16 cellular contexts compared by ENCODE assay signal in genomic region chr9:6829027-6829426, GRCh38.
DNase-seq lines count a peak whose midpoint lies in the region; ATAC-seq, FAIRE-seq and TF ChIP-seq lines count a peak whose summit lies in the region.
"Had no signal": no experiment of that assay in that cellular context is flagged by ENCODE, and none has a peak within 500 bp of the region (broad histone marks: within the 10 kb centered on the region; RNA-seq: fewer than 3 reads in every experiment).

No MANE protein-coding gene starts in this region.

- H4K91ac ChIP-seq in IMR-90 (ENCODE audit: insufficient read depth, low read depth, low read length), result no peak overlapping the region
- no peak overlapping the region for H4K91ac ChIP-seq in H1 (replicated peaks; ENCODE audit: insufficient read length, low read length)

- no peak overlapping the region for H2AK5ac ChIP-seq in IMR-90 (ENCODE audit: low read depth, low read length)
- 0 out of 2 replicates have a peak overlapping the region, but pooled peaks have one; percentile 44 for H2AK5ac ChIP-seq in H1 (ENCODE audit: low read depth, low read length)
- H2AK5ac ChIP-seq in mesendoderm (ENCODE audit: low read length), result no peak overlapping the region

- no CpG with 5 or more reads among the region's 2 CpGs for WGBS in IMR-90 (ENCODE audit: extremely low coverage in 2 of 2, insufficient read length in 1 of 2), 2 experiments
- WGBS in H1 (ENCODE audit: extremely low coverage in 1 of 2, insufficient coverage in 1 of 2, insufficient read length in 1 of 2, insufficient replicate concordance in 2 of 2, low coverage in 1 of 2, low lambda C conversion rate in 2 of 2, missing lambda C conversion rate in 1 of 2), 2 experiments, result 94% methylated on average over 2 of the region's 2 CpGs; no CpG with 5 or more reads in 1 of the 2 experiments
- no CpG with 5 or more reads among the region's 2 CpGs for WGBS in mesendoderm (ENCODE audit: extremely low coverage, insufficient coverage, low lambda C conversion rate)
- WGBS in body of pancreas, 2 donors, result 87 to 98% methylated on average over 2 of the region's 2 CpGs

- in situ Hi-C loops in IMR-90 (cut with MboI; ENCODE audit: low sequenced_read_pairs) (no loop called here), GM13977 (cut with MboI; ENCODE audit: low pct_unique_long_range_greater_than_20kb, low sequenced_read_pairs, unreplicated experiment) (no loop called here)

- H2BK12ac ChIP-seq in H1 (ENCODE audit: low read depth, low read length), result no peak overlapping the region

- dilution Hi-C loops in IMR-90 (cut with HindIII; ENCODE audit: low sequenced_read_pairs, unreplicated experiment), result no loop called here

- no peak for TF ChIP-seq EP300 in H1 (IDR thresholded peaks at IDR 0.05; ENCODE audit: borderline replicate concordance in 1 of 2, low read depth in 2 of 2, low read length in 2 of 2)

- no peaks in the 10 kb centered on the region for H3K4me1 ChIP-seq in DND-41 (ENCODE audit: insufficient read depth, low read length)
- H3K4me1 ChIP-seq in IMR-90 (ENCODE audit: control insufficient read depth, insufficient read depth, low read length), result no peaks in the 10 kb centered on the region
- H3K4me1 ChIP-seq in H1 (replicated peaks in 1 of 4; ENCODE audit: control insufficient read depth in 3 of 4, insufficient read depth in 4 of 4, low read length in 3 of 4), result no peaks in the 10 kb centered on the region
- no peaks in the 10 kb centered on the region for H3K4me1 ChIP-seq in mesendoderm (ENCODE audit: control insufficient read depth, low read depth, low read length)
- H3K4me1 ChIP-seq in body of pancreas, result no peaks in the 10 kb centered on the region
- no peaks in the 10 kb centered on the region for H3K4me1 ChIP-seq in vagina
- H3K4me1 ChIP-seq: gastroesophageal sphincter, suprapubic skin had no signal

- TF ChIP-seq CTCF in DND-41 (IDR thresholded peaks at IDR 0.05; ENCODE audit: borderline replicate concordance, extremely low read depth, low read length, poor library complexity, severe bottlenecking), result no peak
- TF ChIP-seq CTCF in IMR-90 (conservative IDR thresholded peaks at IDR 0.05; ENCODE audit: low read depth, low read length), result peak; percentile 18; the same call in 1 of the 2 replicates
- TF ChIP-seq CTCF in H1 (IDR thresholded peaks at IDR 0.05; ENCODE audit: control extremely low read depth in 1 of 3, insufficient read depth in 1 of 3, low read depth in 1 of 3, low read length in 3 of 3), result peak in 1 of 3 experiments; percentile 24; a peak in 1 of 4 replicates
- TF ChIP-seq CTCF in body of pancreas (IDR thresholded peaks at IDR 0.05), result no peak
- TF ChIP-seq CTCF in vagina (IDR thresholded peaks at IDR 0.05), result no peak
- TF ChIP-seq CTCF in GM13977 (IDR thresholded peaks at IDR 0.05; ENCODE audit: extremely low read depth, insufficient read depth, missing control alignments), result no peak

- H2BK15ac ChIP-seq in IMR-90 (ENCODE audit: low read depth, low read length), result no peak overlapping the region
- no peak overlapping the region for H2BK15ac ChIP-seq in H1 (ENCODE audit: low read length)
- H2BK15ac ChIP-seq in mesendoderm (replicated peaks; ENCODE audit: low read depth), result no peak overlapping the region

- H3K27ac ChIP-seq in DND-41 (ENCODE audit: low read length), result no peak overlapping the region
- H3K27ac ChIP-seq in IMR-90 (ENCODE audit: insufficient read depth, low read length), result no peak overlapping the region
- no peak overlapping the region for H3K27ac ChIP-seq in H1 (ENCODE audit: low read depth, low read length)
- no peak overlapping the region for H3K27ac ChIP-seq in mesendoderm (ENCODE audit: low read depth, low read length)
- H3K27ac ChIP-seq in body of pancreas, result no peak overlapping the region
- no peak overlapping the region for H3K27ac ChIP-seq in vagina
- H3K27ac ChIP-seq: gastroesophageal sphincter, suprapubic skin had no signal

- H3K9me3 ChIP-seq in DND-41 (ENCODE audit: insufficient read depth, low read length, severe bottlenecking) (no peaks in the 10 kb centered on the region), IMR-90 (ENCODE audit: control insufficient read depth, insufficient read depth, low read length) (peaks cover 2% of the 10 kb centered on the region; the same call in 1 of the 2 replicates), H1 (ENCODE audit: insufficient read depth in 2 of 2, low read depth in 1 of 2, low read length in 1 of 2) (peaks cover 2 to 4% of the 10 kb centered on the region in 2 experiments; a peak in 2 of 4 replicates), body of pancreas (no peaks in the 10 kb centered on the region), vagina (no peaks in the 10 kb centered on the region)
- H3K9me3 ChIP-seq: suprapubic skin had no signal

- no peak overlapping the region for H4K8ac ChIP-seq in IMR-90 (ENCODE audit: low read depth in 2 of 2, low read length in 2 of 2)
- no peak overlapping the region for H4K8ac ChIP-seq in H1 (ENCODE audit: extremely low read depth, insufficient read depth, low read length)
- H4K8ac ChIP-seq in mesendoderm (ENCODE audit: low read depth, low read length), result no peak overlapping the region

- H3K4me2 ChIP-seq in DND-41 (ENCODE audit: insufficient read depth, low read length), result no peak overlapping the region
- H3K4me2 ChIP-seq in IMR-90 (ENCODE audit: low read depth, low read length), result no peak overlapping the region
- H3K4me2 ChIP-seq in H1 (ENCODE audit: insufficient read depth in 1 of 2, low read depth in 2 of 2, low read length in 2 of 2), result no peak overlapping the region
- no peak overlapping the region for H3K4me2 ChIP-seq in mesendoderm (ENCODE audit: low read length)

- TF ChIP-seq POLR2A in IMR-90 (IDR thresholded peaks at IDR 0.05; ENCODE audit: low read depth, low read length) (no peak), H1 (IDR thresholded peaks at IDR 0.05; ENCODE audit: control extremely low read depth in 1 of 2, low read depth in 2 of 2, low read length in 2 of 2) (no peak), body of pancreas (IDR thresholded peaks at IDR 0.05) (no peak), vagina (IDR thresholded peaks at IDR 0.05) (no peak)

- POLR2A ChIA-PET in IMR-90 (lab: Charles Lee; ENCODE audit: unreplicated experiment), result no interaction called here
- POLR2A ChIA-PET in H1 (lab: Charles Lee; ENCODE audit: partially characterized antibody), result interaction anchor here (3.2 kb wide), 1 partner anchor 71 kb away, joined by 8 read pairs; the partner anchor contains the start of gene KDM4C

- no peaks in the 10 kb centered on the region for H3K9me1 ChIP-seq in IMR-90 (ENCODE audit: insufficient read depth, low read length)

- H4K20me1 ChIP-seq in DND-41 (ENCODE audit: insufficient read depth, low read length) (no peaks in the 10 kb centered on the region), IMR-90 (ENCODE audit: insufficient read depth, low read length) (no peaks in the 10 kb centered on the region), H1 (replicated peaks in 1 of 2; ENCODE audit: control insufficient read depth in 1 of 2, insufficient read depth in 2 of 2, low read length in 2 of 2) (no peaks in the 10 kb centered on the region)

- H3K56ac ChIP-seq in IMR-90 (ENCODE audit: extremely low read depth, insufficient read depth, low read length) (no peak overlapping the region), H1 (replicated peaks; ENCODE audit: insufficient read length, low read depth, low read length) (no peak overlapping the region), mesendoderm (ENCODE audit: low read length) (no peak overlapping the region)

- ATAC-seq in DND-41 (ENCODE audit: insufficient read depth, low read depth), result 0 out of 3 replicates have a peak, but pooled peaks have one; percentile 35
- no peak for ATAC-seq in IMR-90 (ENCODE audit: low read depth)
- ATAC-seq in body of pancreas, result no peak
- ATAC-seq: gastroesophageal sphincter had no signal

- FAIRE-seq in H1 (lab: Jason Lieb, UNC), result peak; percentile 13
- FAIRE-seq: TTC549 had no signal

- peaks cover 3% of the 10 kb centered on the region for H3K36me3 ChIP-seq in DND-41 (ENCODE audit: insufficient read depth, low read length)
- H3K36me3 ChIP-seq in IMR-90 (ENCODE audit: control insufficient read depth, insufficient read depth, low read length), result no peaks in the 10 kb centered on the region
- peaks cover 0 to 4% (median 0%) of the 10 kb centered on the region in 4 experiments; a peak in 2 of 8 replicates for H3K36me3 ChIP-seq in H1 (ENCODE audit: control insufficient read depth in 2 of 4, insufficient read depth in 4 of 4, low read length in 3 of 4)
- no peaks in the 10 kb centered on the region for H3K36me3 ChIP-seq in mesendoderm (ENCODE audit: control insufficient read depth, insufficient read depth, low read length)
- peaks cover 0 to 4% of the 10 kb centered on the region in 2 donors for H3K36me3 ChIP-seq in body of pancreas (replicated peaks in 1 of 2; ENCODE audit: insufficient read depth in 1 of 2, low read depth in 2 of 2)
- no peaks in the 10 kb centered on the region for H3K36me3 ChIP-seq in vagina

- no peak overlapping the region for H3K23ac ChIP-seq in IMR-90 (ENCODE audit: low read depth, low read length)
- no peak overlapping the region for H3K23ac ChIP-seq in H1 (ENCODE audit: insufficient read length)
- H3K23ac ChIP-seq in mesendoderm (ENCODE audit: low read length), result no peak overlapping the region

- no peak for DNase-seq in DND-41
- DNase-seq in IMR-90, result peak; percentile 19
- no peak for DNase-seq in H1 (ENCODE audit: low read depth in 1 of 2, low spot score in 2 of 2)
- DNase-seq in mesendoderm, result peak; percentile 64
- no peak for DNase-seq in body of pancreas
- no peak for DNase-seq in NCI-H1105 treated with DMSO at 0.1 percent for 48 hours (lab: John Stamatoyannopoulos, UW)
- no peak for DNase-seq in vagina (ENCODE audit: extremely low spot score in 2 of 2)
- no peak for DNase-seq in GM13977 (ENCODE audit: low spot score)
- DNase-seq: activated naive CD4-positive, alpha-beta T cell treated with anti-CD3 and anti-CD28 coated beads, Interleukin-2, amount 50 U/mL, for 16 hours; COR-L47; NCI-H1436 treated with DMSO at 0.1 percent for 48 hours; NCI-H524 treated with DMSO at 0.1 percent for 48 hours; Right ventricle myocardium superior had no signal

- H3K4me3 ChIP-seq in DND-41 (ENCODE audit: low read depth in 1 of 2, low read length in 2 of 2) (no peak overlapping the region), IMR-90 (ENCODE audit: insufficient read depth, low read depth, low read length) (no peak overlapping the region), H1 (ENCODE audit: extremely low read depth in 1 of 4, insufficient read depth in 2 of 4, low read depth in 3 of 4, low read length in 4 of 4) (no peak overlapping the region), mesendoderm (ENCODE audit: low read length) (no peak overlapping the region), body of pancreas (no peak overlapping the region), vagina (no peak overlapping the region)
- H3K4me3 ChIP-seq: gastroesophageal sphincter, suprapubic skin had no signal

- H3K4ac ChIP-seq in IMR-90 (ENCODE audit: low read depth, low read length) (no peak overlapping the region), H1 (replicated peaks; ENCODE audit: insufficient read length, low read depth, low read length) (no peak overlapping the region), mesendoderm (ENCODE audit: low read depth, low read length) (no peak overlapping the region)

- H3K18ac ChIP-seq in IMR-90 (ENCODE audit: low read depth, low read length) (no peak overlapping the region), H1 (ENCODE audit: extremely low read depth, low read length) (no peak overlapping the region), mesendoderm (ENCODE audit: low read length) (no peak overlapping the region)

- no peaks in the 10 kb centered on the region for H3K23me2 ChIP-seq in H1 (ENCODE audit: low read depth, low read length)

- intact Hi-C loops in IMR-90 (cut with micrococcal nuclease) (loop anchor here (5.0 kb wide), 2 partner anchors 223 to 708 kb away; no protein-coding TSS in a partner anchor), body of pancreas (cut with DNase I) (no loop called here), vagina (cut with DNase I) (no loop called here)

- no peak overlapping the region for H3K14ac ChIP-seq in IMR-90 (replicated peaks; ENCODE audit: low read depth, low read length)
- H3K14ac ChIP-seq in H1 (ENCODE audit: insufficient read length), result no peak overlapping the region

- H2BK120ac ChIP-seq in IMR-90 (ENCODE audit: low read depth, low read length) (no peak overlapping the region), H1 (replicated peaks; ENCODE audit: low read depth, low read length) (no peak overlapping the region), mesendoderm (ENCODE audit: low read depth, low read length) (no peak overlapping the region)

- BruUV-seq in IMR-90 (replicated peaks; lab: Mats Ljungman, UMichigan), result no TSS peak

- H3K9ac ChIP-seq in DND-41 (ENCODE audit: low read depth, low read length) (no peak overlapping the region), IMR-90 (ENCODE audit: low read depth, low read length) (no peak overlapping the region), H1 (replicated peaks in 1 of 4; ENCODE audit: extremely low read depth in 1 of 4, low read depth in 3 of 4, low read length in 3 of 4) (no peak overlapping the region), mesendoderm (ENCODE audit: low read length) (no peak overlapping the region)

- H4K5ac ChIP-seq in IMR-90 (ENCODE audit: low read depth, low read length) (no peak overlapping the region), H1 (ENCODE audit: insufficient read length, low read depth, low read length) (no peak overlapping the region), mesendoderm (ENCODE audit: low read length) (no peak overlapping the region)

- no peaks in the 10 kb centered on the region for H3K79me2 ChIP-seq in DND-41 (ENCODE audit: insufficient read depth, low read length)
- no peaks in the 10 kb centered on the region for H3K79me2 ChIP-seq in H1 (ENCODE audit: control insufficient read depth in 1 of 2, insufficient read depth in 2 of 2, low read length in 2 of 2)
- H3K79me2 ChIP-seq in mesendoderm (ENCODE audit: control insufficient read depth, insufficient read depth, low read length), result no peaks in the 10 kb centered on the region

- H3K27me3 ChIP-seq in DND-41 (ENCODE audit: insufficient read depth, low read length, poor library complexity), result no peaks in the 10 kb centered on the region
- no peaks in the 10 kb centered on the region for H3K27me3 ChIP-seq in IMR-90 (ENCODE audit: control insufficient read depth, insufficient read depth, low read length)
- no peaks in the 10 kb centered on the region for H3K27me3 ChIP-seq in H1 (replicated peaks in 1 of 4; ENCODE audit: control insufficient read depth in 3 of 4, extremely low read depth in 1 of 4, insufficient read depth in 3 of 4, low read length in 3 of 4)
- H3K27me3 ChIP-seq in mesendoderm (ENCODE audit: insufficient read depth, low read length, poor library complexity), result no peaks in the 10 kb centered on the region
- no peaks in the 10 kb centered on the region for H3K27me3 ChIP-seq in body of pancreas
- H3K27me3 ChIP-seq in vagina, result no peaks in the 10 kb centered on the region
- H3K27me3 ChIP-seq: gastroesophageal sphincter, suprapubic skin had no signal

- CTCF ChIA-PET in IMR-90 (lab: Yijun Ruan, JAX) (interaction anchor here (1.9 to 3.0 kb wide), 2 partner anchors 13 to 17 kb away, joined by 4 to 8 read pairs; no protein-coding TSS in a partner anchor), H1 (lab: Charles Lee; ENCODE audit: partially characterized antibody) (interaction anchor here (0.6 to 5.7 kb wide), 15 partner anchors 11 to 798 kb away, joined by 3 to 120 read pairs (median 4); no protein-coding TSS in a partner anchor)

- H2AFZ ChIP-seq in DND-41 (ENCODE audit: low read depth, low read length) (no peak overlapping the region), IMR-90 (replicated peaks; ENCODE audit: low read length, poor library complexity) (no peak overlapping the region), H1 (ENCODE audit: low read length) (no peak overlapping the region)

- no peak for TF ChIP-seq RAD21 in IMR-90 (IDR thresholded peaks at IDR 0.05; ENCODE audit: low read length)
- TF ChIP-seq RAD21 in H1 (IDR thresholded peaks at IDR 0.05 in 1 of 2, conservative IDR thresholded peaks at IDR 0.05 in 1 of 2; ENCODE audit: low read depth in 2 of 2, low read length in 2 of 2), result no peak

- H2BK5ac ChIP-seq in IMR-90 (ENCODE audit: low read depth, low read length, poor library complexity, severe bottlenecking) (no peak overlapping the region), H1 (ENCODE audit: low read depth, low read length) (no peak overlapping the region), mesendoderm (ENCODE audit: low read length) (no peak overlapping the region)

- peaks cover 0 to 4% of the 10 kb centered on the region in 2 experiments; a peak in 2 of 4 replicates for H3K79me1 ChIP-seq in IMR-90 (ENCODE audit: low read depth in 1 of 2, low read length in 2 of 2)
- no peaks in the 10 kb centered on the region; the same call in 1 of the 2 replicates for H3K79me1 ChIP-seq in H1 (ENCODE audit: low read depth, low read length)
- peaks cover 2% of the 10 kb centered on the region for H3K79me1 ChIP-seq in mesendoderm (ENCODE audit: low read length)

- H2BK20ac ChIP-seq in IMR-90 (ENCODE audit: low read depth, low read length), result no peak overlapping the region
- H2BK20ac ChIP-seq in H1 (ENCODE audit: low read length), result no peak overlapping the region

- no peak overlapping the region for H2AK9ac ChIP-seq in IMR-90 (replicated peaks; ENCODE audit: low read depth, low read length, poor library complexity)

Comparison
In these comparisons a context has a peak if more than half of its experiments do, and no peak if none do; other contexts are left out.
1. DNase-seq: peak in IMR-90 (single experiment) and mesendoderm (single experiment); none in DND-41 (single experiment), H1 (0 of 2), body of pancreas (0 of 4), NCI-H1105 treated with DMSO at 0.1 percent for 48 hours (single experiment), vagina (0 of 2) and GM13977 (single experiment).